30 cellular contexts compared by ENCODE assay signal in the genomic region with DNA sequence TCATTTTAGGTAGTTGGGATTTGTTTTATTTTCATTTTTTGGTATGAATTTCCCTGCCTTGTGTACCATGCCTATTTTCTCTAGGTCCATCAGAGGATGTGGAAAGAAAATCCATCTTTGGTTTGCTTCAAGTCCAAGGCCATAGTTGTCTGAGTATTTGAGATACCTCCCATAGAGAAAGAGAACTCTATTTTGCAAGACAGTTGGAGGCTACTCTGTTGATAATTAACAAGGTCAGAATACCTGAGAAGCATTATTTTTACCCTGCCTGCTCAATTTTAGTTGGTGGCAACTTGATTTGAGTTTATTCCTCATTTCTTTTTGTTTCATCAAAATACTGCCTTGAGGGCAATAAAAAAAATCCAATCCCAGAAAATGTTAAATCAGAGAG. TPM values are rescaled to one million over a fixed set of nuclear protein-coding genes. Genes with fewer than 3 reads are reported as not detected.
DNase-seq lines count a peak whose midpoint lies in the region; ATAC-seq, FAIRE-seq and TF ChIP-seq lines count a peak whose summit lies in the region.
"Had no signal": no experiment of that assay in that cellular context is flagged by ENCODE, and none has a peak within 500 bp of the region (broad histone marks: within the 10 kb centered on the region; RNA-seq: fewer than 3 reads in every experiment).

No MANE protein-coding gene starts in this region.

- intact Hi-C loops in GM12878 (cut with micrococcal nuclease; ENCODE audit: unreplicated experiment): no loop called here
- intact Hi-C loops in HepG2 (cut with micrococcal nuclease; ENCODE audit: unreplicated experiment): no loop called here
- intact Hi-C loops in ovary (cut with DNase I): no loop called here

- H3K9ac ChIP-seq in OCI-LY1 (ENCODE audit: low read length) (no peak overlapping the region; the same call in 1 of the 2 replicates), GM12878 (ENCODE audit: control insufficient read depth, insufficient read depth, low read length) (no peak overlapping the region), HepG2 (ENCODE audit: insufficient read depth, low read depth, low read length) (no peak overlapping the region), smooth muscle cell (ENCODE audit: low read depth) (no peak overlapping the region)
- H3K9ac ChIP-seq: BLaER1 had no signal

- H3K9me3 ChIP-seq in OCI-LY1 (ENCODE audit: low read length): no peaks in the 10 kb centered on the region
- H3K9me3 ChIP-seq in GM12878 (replicated peaks; ENCODE audit: control insufficient read depth, insufficient read depth, low read length): no peaks in the 10 kb centered on the region
- no peaks in the 10 kb centered on the region for H3K9me3 ChIP-seq in HepG2 (ENCODE audit: low read length)
- H3K9me3 ChIP-seq in ovary: no peaks in the 10 kb centered on the region
- H3K9me3 ChIP-seq in smooth muscle cell (replicated peaks; ENCODE audit: low read depth): no peaks in the 10 kb centered on the region
- H3K9me3 ChIP-seq: BE2C, BLaER1 had no signal

- H3K27ac ChIP-seq in OCI-LY1 (ENCODE audit: low read depth, low read length, poor library complexity, severe bottlenecking): peak overlapping the region; percentile 44
- no peak overlapping the region for H3K27ac ChIP-seq in GM12878 (ENCODE audit: control insufficient read depth, insufficient read depth)
- no peak overlapping the region for H3K27ac ChIP-seq in HepG2 (ENCODE audit: extremely low read length, insufficient read depth, low read length)
- no peak overlapping the region for H3K27ac ChIP-seq in ovary
- no peak overlapping the region for H3K27ac ChIP-seq in smooth muscle cell (ENCODE audit: low read depth)
- H3K27ac ChIP-seq: BLaER1 had no signal

- peak; percentile 58 for ATAC-seq in GM12878
- peak; percentile 61 for ATAC-seq in HepG2
- no peak for ATAC-seq in GM21367 (IDR thresholded peaks at IDR 0.05; ENCODE audit: unreplicated experiment)

- H3K36me3 ChIP-seq in OCI-LY1 (ENCODE audit: insufficient read depth, low read length) (peaks cover 20% of the 10 kb centered on the region), GM12878 (ENCODE audit: control insufficient read depth in 2 of 2, insufficient read depth in 2 of 2, low read length in 1 of 2) (no peaks in the 10 kb centered on the region), HepG2 (replicated peaks in 1 of 2; ENCODE audit: control insufficient read depth in 1 of 2, insufficient read depth in 2 of 2, low read length in 2 of 2) (no peaks in the 10 kb centered on the region), ovary (no peaks in the 10 kb centered on the region), smooth muscle cell (ENCODE audit: low read depth) (no peaks in the 10 kb centered on the region)
- H3K36me3 ChIP-seq: BE2C, BLaER1 had no signal

- POLR2A ChIA-PET in GM12878 (lab: Charles Lee) (no interaction called here), HepG2 (lab: Yijun Ruan, JAX) (no interaction called here)

- RAD21 ChIA-PET in GM12878 (lab: Charles Lee; ENCODE audit: unreplicated experiment): interaction anchor here (1.5 kb wide), 1 partner anchor 699 kb away, joined by 3 read pairs; no protein-coding TSS in a partner anchor

- H3F3A ChIP-seq in OCI-LY1 (ENCODE audit: insufficient read depth, low read length): 0 out of 2 replicates have a peak, but pooled peaks cover 8% of the 10 kb centered on the region
- no peaks in the 10 kb centered on the region for H3F3A ChIP-seq in smooth muscle cell (ENCODE audit: low read depth)

- TF ChIP-seq EP300 in GM12878 (IDR thresholded peaks at IDR 0.05; ENCODE audit: borderline replicate concordance in 1 of 2, control insufficient read depth in 1 of 2, low read depth in 2 of 2, low read length in 2 of 2) (no peak), HepG2 (IDR thresholded peaks at IDR 0.05; ENCODE audit: low read depth in 2 of 2, low read length in 2 of 2) (no peak), HepG2 (CRISPR knock-in tag; IDR thresholded peaks at IDR 0.05; ENCODE audit: borderline replicate concordance) (no peak), ovary (IDR thresholded peaks at IDR 0.05) (no peak)

- H4K20me1 ChIP-seq in OCI-LY1 (ENCODE audit: insufficient read depth, low read length) (no peaks in the 10 kb centered on the region), GM12878 (ENCODE audit: control insufficient read depth, insufficient read depth) (no peaks in the 10 kb centered on the region), HepG2 (ENCODE audit: insufficient read depth, low read length) (no peaks in the 10 kb centered on the region), smooth muscle cell (ENCODE audit: low read depth) (no peaks in the 10 kb centered on the region)
- H4K20me1 ChIP-seq: BLaER1 had no signal

- TF ChIP-seq RAD21 in GM12878 (IDR thresholded peaks at IDR 0.05; ENCODE audit: insufficient read depth, low read depth, low read length): no peak
- no peak for TF ChIP-seq RAD21 in HepG2 (CRISPR knock-in tag; IDR thresholded peaks at IDR 0.05)

- no peak for DNase-seq in GM12878 (ENCODE audit: low read depth, low spot score)
- DNase-seq in HepG2 (ENCODE audit: low spot score): no peak
- peak; percentile 18 for DNase-seq in renal cortical epithelial cell (ENCODE audit: low read depth)
- DNase-seq in activated CD4-positive, alpha-beta T cell treated with anti-CD3 and anti-CD28 coated beads for 1 hour: no peak
- no peak for DNase-seq in ovary
- DNase-seq in smooth muscle cell (lab: John Stamatoyannopoulos, UW; ENCODE audit: unreplicated experiment): no peak
- DNase-seq: 8988T; ACHN; BE2C; C1 segment of cervical spinal cord; CD4-positive, alpha-beta memory T cell; CD4-positive, CD25-positive, alpha-beta regulatory T cell; CD8-positive, alpha-beta memory T cell; COR-L47; DMS 273 treated with DMSO at 0.1 percent for 48 hours; DMS153; DMS53; DMS79; DND-41; EL; GDM1 had no signal

- TF ChIP-seq POLR2A in GM12878 (IDR thresholded peaks at IDR 0.05; ENCODE audit: low read depth, low read length) (no peak), HepG2 (IDR thresholded peaks at IDR 0.05; ENCODE audit: insufficient read depth in 1 of 2, low read depth in 2 of 2, low read length in 2 of 2) (no peak), ovary (IDR thresholded peaks at IDR 0.05) (no peak)

- no peak overlapping the region for H2AFZ ChIP-seq in OCI-LY1 (ENCODE audit: low read length)
- no peak overlapping the region for H2AFZ ChIP-seq in GM12878 (ENCODE audit: control insufficient read depth, low read depth, low read length)
- H2AFZ ChIP-seq in HepG2 (ENCODE audit: low read length): no peak overlapping the region
- no peak overlapping the region for H2AFZ ChIP-seq in smooth muscle cell (ENCODE audit: low read depth)

- BruUV-seq in GM12878 (replicated peaks; lab: Mats Ljungman, UMichigan): no TSS peak
- no TSS peak for BruUV-seq in HepG2 (replicated peaks; lab: Mats Ljungman, UMichigan)

- H3K4me3 ChIP-seq in OCI-LY1 (ENCODE audit: low read depth, low read length, poor library complexity, severe bottlenecking): no peak overlapping the region
- H3K4me3 ChIP-seq in GM12878: no peak overlapping the region
- no peak overlapping the region for H3K4me3 ChIP-seq in HepG2 (replicated peaks in 1 of 3; ENCODE audit: insufficient read depth in 1 of 3, low read depth in 2 of 3, low read length in 3 of 3)
- H3K4me3 ChIP-seq in ovary: no peak overlapping the region
- no peak overlapping the region for H3K4me3 ChIP-seq in smooth muscle cell
- H3K4me3 ChIP-seq: BLaER1 had no signal

- H3K79me2 ChIP-seq in OCI-LY1 (ENCODE audit: insufficient read depth, low read length) (no peaks in the 10 kb centered on the region), GM12878 (ENCODE audit: control insufficient read depth, insufficient read depth, low read length) (no peaks in the 10 kb centered on the region), HepG2 (ENCODE audit: insufficient read depth, low read length) (no peaks in the 10 kb centered on the region), smooth muscle cell (ENCODE audit: low read depth) (no peaks in the 10 kb centered on the region)

- H3K27me3 ChIP-seq in OCI-LY1 (ENCODE audit: insufficient read depth, low read length): no peaks in the 10 kb centered on the region
- H3K27me3 ChIP-seq in GM12878 (replicated peaks in 1 of 2; ENCODE audit: control insufficient read depth in 2 of 2, insufficient read depth in 2 of 2, low read length in 1 of 2): no peaks in the 10 kb centered on the region
- H3K27me3 ChIP-seq in HepG2 (ENCODE audit: control insufficient read depth in 1 of 2, insufficient read depth in 2 of 2, low read length in 2 of 2): no peaks in the 10 kb centered on the region
- H3K27me3 ChIP-seq in ovary: no peaks in the 10 kb centered on the region
- H3K27me3 ChIP-seq in smooth muscle cell (ENCODE audit: low read depth): peaks cover 29% of the 10 kb centered on the region
- H3K27me3 ChIP-seq: BE2C, BLaER1 had no signal

- TF ChIP-seq CTCF in OCI-LY1 (IDR thresholded peaks at IDR 0.05; ENCODE audit: low read length) (no peak), GM12878 (IDR thresholded peaks at IDR 0.05 in 2 of 3, conservative IDR thresholded peaks at IDR 0.05 in 1 of 3; ENCODE audit: control insufficient read depth in 2 of 3, extremely low read depth in 1 of 3, insufficient read depth in 1 of 3, low read depth in 3 of 3, low read length in 3 of 3) (no peak), HepG2 (CRISPR knock-in tag; IDR thresholded peaks at IDR 0.05) (no peak), ovary (IDR thresholded peaks at IDR 0.05) (no peak), smooth muscle cell (IDR thresholded peaks at IDR 0.05; ENCODE audit: borderline replicate concordance, insufficient read depth, poor library complexity, severe bottlenecking) (no peak)

- FAIRE-seq in GM12878 (lab: Jason Lieb, UNC): no peak
- no peak for FAIRE-seq in HepG2 (lab: Jason Lieb, UNC)
- FAIRE-seq: A204.1, GM12891 had no signal

- H3K4me2 ChIP-seq in OCI-LY1 (ENCODE audit: low read length): no peak overlapping the region
- H3K4me2 ChIP-seq in GM12878 (ENCODE audit: control insufficient read depth, insufficient read depth): no peak overlapping the region
- H3K4me2 ChIP-seq in HepG2 (ENCODE audit: low read depth, low read length): no peak overlapping the region
- H3K4me2 ChIP-seq in smooth muscle cell: no peak overlapping the region
- H3K4me2 ChIP-seq: BLaER1 had no signal

- in situ Hi-C loops in GM12878 (cut with MboI) (loop anchor here (5.0 kb wide), 1 partner anchor 291 kb away; no protein-coding TSS in a partner anchor), HepG2 (cut with HindIII; ENCODE audit: extremely low pct_ligation_motif_present, low pct_unique_long_range_greater_than_20kb) (no loop called here)

- CTCF ChIA-PET in GM12878 (lab: Yijun Ruan, JAX): interaction anchor here (1.5 kb wide), 1 partner anchor 21 kb away, joined by 3 read pairs; no protein-coding TSS in a partner anchor
- CTCF ChIA-PET in HepG2 (lab: Yijun Ruan, JAX; ENCODE audit: low intra/inter-chr PET ratio, low total read pairs): no interaction called here

- SMC1A ChIA-PET in GM12878 (lab: Charles Lee; ENCODE audit: uncharacterized antibody, unreplicated experiment): interaction anchor here (0.6 to 1.5 kb wide), 2 partner anchors 699 to 1204 kb away, joined by 3 to 4 read pairs; no protein-coding TSS in a partner anchor

- H3K9me2 ChIP-seq in OCI-LY1 (ENCODE audit: low read depth, low read length): no peaks in the 10 kb centered on the region

- H3K4me1 ChIP-seq in OCI-LY1 (ENCODE audit: insufficient read depth, low read length, severe bottlenecking) (peaks cover 47% of the 10 kb centered on the region), GM12878 (ENCODE audit: control insufficient read depth, insufficient read depth, low read length) (no peaks in the 10 kb centered on the region; the same call in 1 of the 2 replicates), HepG2 (ENCODE audit: insufficient read depth, low read length) (peaks cover 7% of the 10 kb centered on the region; the same call in 1 of the 2 replicates), ovary (ENCODE audit: insufficient read depth) (no peaks in the 10 kb centered on the region), smooth muscle cell (ENCODE audit: low read depth) (no peaks in the 10 kb centered on the region)
- H3K4me1 ChIP-seq: BE2C, BLaER1 had no signal

RNA-seq across cellular contexts. Expression of a gene that starts 30.8 kb away (rescaled TPM):
- 0.58 and 0.76 TPM in 2 replicates for total RNA-seq in GM12878 (2013; cell fraction: nucleolus; rRNA removed)
- total RNA-seq in GM12878 (2014; rRNA removed) (1.2 and 1.4 TPM in 2 replicates), GM12878 (2014; rRNA removed; fragmentation: Illumina TruSeq; extraction: Trizol) (1.0 and 1.4 TPM in 2 replicates), GM12878 (2021) (0.90 and 1.2 TPM in 2 replicates), HepG2 (2016; rRNA removed; fragmentation: Illumina TruSeq; extraction: Trizol) (not detected in 2 replicates), renal cortical epithelial cell (under 0.01 TPM in 1 of 2 replicates, not detected in the other), ovary (10 to 100 TPM in 1 of 7 donors, 1 to 10 TPM in 5, under 1 TPM in 1; 0.56 to 10.1 (median 2.3) TPM), smooth muscle cell (not detected in 2 replicates)
- polyA plus RNA-seq in GM12878 (2011; ENCODE audit: low read depth): not detected
- polyA plus RNA-seq in GM12878 (2011; rRNA removed) (0.91 and 1.2 TPM in 2 replicates), GM12878 (2014; fragmentation: Illumina TruSeq; extraction: Trizol) (0.85 and 1.1 TPM in 2 replicates), GM12878 (2014; fragmentation: Nextera tagmentation; extraction: Ambion mirVana) (1 to 10 TPM in 1 of 2 experiments, under 1 TPM in 1; 0.37 to 1.3 TPM), GM12878 (2014; rRNA removed) (0.44 and 0.53 TPM in 2 replicates), GM12878 (2016; fragmentation: Nextera tagmentation; extraction: Ambion mirVana) (under 1 TPM; 0.39 to 0.47 TPM), HepG2 (2011; rRNA removed) (0.01 TPM in 1 of 2 replicates, not detected in the other), ovary (1 to 10 TPM; 7.8 to 7.9 TPM), smooth muscle cell (not detected in 2 replicates)
- polyA plus RNA-seq in GM12878 (2011; cell fraction: cytosol; rRNA removed): 0.34 and 0.42 TPM in 2 replicates
- 0.19 and 0.50 TPM in 2 replicates for polyA plus RNA-seq in GM12878 (2011; cell fraction: nucleus; rRNA removed)
- polyA plus RNA-seq in GM12878 (2012): not detected in 2 replicates
- 0.57 and 1.1 TPM in 2 replicates for polyA minus RNA-seq in GM12878 (2011; rRNA and poly(A)+ RNA removed)
- 0.27 and 0.62 TPM in 2 replicates for polyA minus RNA-seq in GM12878 (2011; cell fraction: cytosol; rRNA and poly(A)+ RNA removed)
- 0.85 and 1.4 TPM in 2 replicates for polyA minus RNA-seq in GM12878 (2011; cell fraction: nucleus; rRNA and poly(A)+ RNA removed)
- not detected in 2 replicates for total RNA-seq in HepG2 (2016; cell fraction: cytosol; rRNA removed; fragmentation: Illumina TruSeq; extraction: Trizol; ENCODE audit: low read depth)
- total RNA-seq in HepG2 (2016; cell fraction: insoluble cytoplasmic fraction; rRNA removed; fragmentation: Illumina TruSeq; extraction: Trizol): not detected in 2 replicates
- not detected in 2 replicates for total RNA-seq in HepG2 (2016; cell fraction: membrane; rRNA removed; fragmentation: Illumina TruSeq; extraction: Trizol)
- not detected in 2 replicates for total RNA-seq in HepG2 (2016; cell fraction: nucleus; rRNA removed; fragmentation: Illumina TruSeq; extraction: Trizol)
- polyA plus RNA-seq in HepG2 (2011; cell fraction: cytosol; rRNA removed): not detected in 2 replicates
- polyA plus RNA-seq in HepG2 (2011; cell fraction: nucleus; rRNA removed): not detected in 2 replicates
- not detected in 2 replicates for polyA plus RNA-seq in HepG2 (2012)
- polyA plus RNA-seq in HepG2 (2016; cell fraction: cytosol; fragmentation: Illumina TruSeq; extraction: Trizol; ENCODE audit: low read depth): not detected in 2 replicates
- polyA plus RNA-seq in HepG2 (2016; cell fraction: insoluble cytoplasmic fraction; fragmentation: Illumina TruSeq; extraction: Trizol; ENCODE audit: low read depth): not detected in 2 replicates
- not detected in 2 replicates for polyA plus RNA-seq in HepG2 (2016; cell fraction: membrane; fragmentation: Illumina TruSeq; extraction: Trizol; ENCODE audit: low read depth)
- polyA plus RNA-seq in HepG2 (2016; cell fraction: nucleus; fragmentation: Illumina TruSeq; extraction: Trizol; ENCODE audit: insufficient read depth, low read depth): not detected in 2 replicates
- polyA minus RNA-seq in HepG2 (2011; rRNA and poly(A)+ RNA removed; ENCODE audit: low replicate concordance): not detected in 2 replicates
- not detected in 2 replicates for polyA minus RNA-seq in HepG2 (2011; cell fraction: cytosol; rRNA and poly(A)+ RNA removed)
- polyA minus RNA-seq in HepG2 (2011; cell fraction: nucleus; rRNA and poly(A)+ RNA removed): not detected in 2 replicates
- total RNA-seq: A673; CD4-positive, alpha-beta memory T cell; CD4-positive, CD25-positive, alpha-beta regulatory T cell; CD8-positive, alpha-beta memory T cell; Daoy; G401 had no signal
- polyA plus RNA-seq: CD14-positive monocyte; CD4-positive, alpha-beta memory T cell; CD4-positive, CD25-positive, alpha-beta regulatory T cell; CD8-positive, alpha-beta memory T cell had no signal
